6 cellular contexts compared by ENCODE assay signal in genomic region chr19:49150944-49151243, GRCh38. TPM values are rescaled to one million over a fixed set of nuclear protein-coding genes. Genes with fewer than 3 reads are reported as not detected.
A peak's percentile ranks its signal among the peaks of the same experiment; 100 is the strongest.
DNase-seq lines count a peak whose midpoint lies in the region; ATAC-seq and TF ChIP-seq lines count a peak whose summit lies in the region.

No MANE protein-coding gene starts in this region.

- no peaks in the 10 kb centered on the region for H3K36me3 ChIP-seq in PC-3 (ENCODE audit: low read depth, low read length)
- H3K36me3 ChIP-seq in esophagus (ENCODE audit: control insufficient read depth in 2 of 2, insufficient read depth in 2 of 2, low read length in 1 of 2): no peaks in the 10 kb centered on the region

- no peaks in the 10 kb centered on the region for H3F3A ChIP-seq in PC-3 (ENCODE audit: low read length, unreplicated experiment)

- peak overlapping the region; percentile 71 for H3K4me3 ChIP-seq in PC-3 (ENCODE audit: low read length)
- peak overlapping the region; percentile 60 to 61 for H3K4me3 ChIP-seq in esophagus (ENCODE audit: low read depth in 1 of 2, low read length in 2 of 2)

- no peak for TF ChIP-seq CTCF in PC-3 (conservative IDR thresholded peaks at IDR 0.05; ENCODE audit: low read depth, low read length)

- ATAC-seq in PC-3: no peak
- ATAC-seq in stimulated activated effector memory CD8-positive, alpha-beta T cell treated with anti-CD3 and anti-CD28 coated beads, Interleukin-12 subunit alpha, Interleukin-12 subunit beta, amount 100 ng/mL, for 72 hours: no peak

- peaks cover 44% of the 10 kb centered on the region for H3K4me1 Mint-ChIP-seq in stimulated activated effector memory CD8-positive, alpha-beta T cell treated with anti-CD3 and anti-CD28 coated beads, Interleukin-12 subunit alpha, Interleukin-12 subunit beta, amount 100 ng/mL, for 72 hours

- H3K79me2 ChIP-seq in PC-3 (ENCODE audit: low read length): no peaks in the 10 kb centered on the region

- CTCF ChIA-PET in PC-3 (lab: Charles Lee): interaction anchor here (0.6 to 1.1 kb wide), 3 partner anchors 53 to 158 kb away, joined by 3 to 4 read pairs (median 4); partner anchors contain the start of genes GYS1 and RUVBL2

- H3K27ac Mint-ChIP-seq in stimulated activated effector memory CD8-positive, alpha-beta T cell treated with anti-CD3 and anti-CD28 coated beads, Interleukin-12 subunit alpha, Interleukin-12 subunit beta, amount 100 ng/mL, for 72 hours: no peak overlapping the region

- BruUV-seq in PC-3 (replicated peaks; lab: Mats Ljungman, UMichigan): no TSS peak

- no peaks in the 10 kb centered on the region for H3K27me3 ChIP-seq in PC-3 (ENCODE audit: low read length)
- H3K27me3 ChIP-seq in esophagus (ENCODE audit: control insufficient read depth in 1 of 2, insufficient read depth in 2 of 2, low read length in 2 of 2): no peaks in the 10 kb centered on the region

- peak overlapping the region; percentile 91 for H3K4me2 ChIP-seq in PC-3 (ENCODE audit: low read length)

- peak overlapping the region; percentile 70 for H2AFZ ChIP-seq in PC-3 (ENCODE audit: low read length)

- H3K9me2 ChIP-seq in PC-3 (replicated peaks; ENCODE audit: low read length): no peaks in the 10 kb centered on the region

- DNase-seq in PC-3 (no peak), NOMO-1 (lab: John Stamatoyannopoulos, UW; ENCODE audit: unreplicated experiment in 2 of 2) (no peak), occipital lobe (lab: John Stamatoyannopoulos, UW) (no peak), pons (ENCODE audit: low spot score) (no peak)
- no peak for DNase-seq in stimulated activated effector memory CD8-positive, alpha-beta T cell treated with anti-CD3 and anti-CD28 coated beads, Interleukin-12 subunit alpha, Interleukin-12 subunit beta, amount 100 ng/mL, for 72 hours (ENCODE audit: low spot score in 2 of 2)

- peak overlapping the region; percentile 44 for H3K27ac ChIP-seq in PC-3 (ENCODE audit: low read length)
- H3K27ac ChIP-seq in esophagus (ENCODE audit: low read depth in 2 of 2, low read length in 1 of 2): peak overlapping the region in 1 of 2 donors; percentile 45

- no peaks in the 10 kb centered on the region for H3K36me3 Mint-ChIP-seq in stimulated activated effector memory CD8-positive, alpha-beta T cell treated with anti-CD3 and anti-CD28 coated beads, Interleukin-12 subunit alpha, Interleukin-12 subunit beta, amount 100 ng/mL, for 72 hours

- POLR2A ChIA-PET in PC-3 (lab: Charles Lee; ENCODE audit: unreplicated experiment): interaction anchor here (0.7 kb wide), 1 partner anchor 158 kb away, joined by 3 read pairs; no protein-coding TSS in a partner anchor

- intact Hi-C loops in PC-3 (cut with micrococcal nuclease): loop anchor here (1.0 kb wide), 1 partner anchor 48 kb away; no protein-coding TSS in a partner anchor

- peak overlapping the region; percentile 77 for H3K4me3 Mint-ChIP-seq in stimulated activated effector memory CD8-positive, alpha-beta T cell treated with anti-CD3 and anti-CD28 coated beads, Interleukin-12 subunit alpha, Interleukin-12 subunit beta, amount 100 ng/mL, for 72 hours

- H3K9me3 ChIP-seq in PC-3 (ENCODE audit: low read length) (no peaks in the 10 kb centered on the region), esophagus (ENCODE audit: control insufficient read depth in 2 of 2, insufficient read depth in 1 of 2, low read depth in 1 of 2, low read length in 1 of 2) (peaks cover 0 to 3% of the 10 kb centered on the region in 2 donors)

- 7 to 9% methylated on average over 16 of the region's 16 CpGs for WGBS in esophagus, 2 donors

- no peaks in the 10 kb centered on the region for H4K20me1 ChIP-seq in PC-3 (ENCODE audit: low read length)

- H3K4me1 ChIP-seq in PC-3 (ENCODE audit: insufficient read depth, low read length): peaks cover 25% of the 10 kb centered on the region
- H3K4me1 ChIP-seq in esophagus (ENCODE audit: control insufficient read depth in 2 of 2, insufficient read depth in 2 of 2, low read length in 1 of 2): peaks cover 12 to 21% of the 10 kb centered on the region in 2 donors

- H3K9me3 Mint-ChIP-seq in stimulated activated effector memory CD8-positive, alpha-beta T cell treated with anti-CD3 and anti-CD28 coated beads, Interleukin-12 subunit alpha, Interleukin-12 subunit beta, amount 100 ng/mL, for 72 hours: peaks cover 5% of the 10 kb centered on the region

- peak overlapping the region; percentile 75 for H3K9ac ChIP-seq in PC-3 (ENCODE audit: low read length)

RNA-seq across cellular contexts. Expression of gene HRC, which starts 4.3 kb away (rescaled TPM):
- total RNA-seq in PC-3 (2014; rRNA removed) (not detected in 2 replicates), occipital lobe (0.47 TPM)
- polyA plus RNA-seq in esophagus: under 1 TPM; 0.39 to 0.65 TPM

RNA-seq across cellular contexts. Expression of gene TRPM4, which starts 6.7 kb away (rescaled TPM):
- total RNA-seq in PC-3 (2014; rRNA removed): 30.0 and 40.4 TPM in 2 replicates
- polyA plus RNA-seq in esophagus: 10 to 100 TPM; 11.4 to 43.7 TPM
- 4.7 TPM for total RNA-seq in occipital lobe

RNA-seq across cellular contexts. Expression of gene PPFIA3, which starts 31.6 kb away (rescaled TPM):
- total RNA-seq in PC-3 (2014; rRNA removed): 56.3 and 59.0 TPM in 2 replicates
- polyA plus RNA-seq in esophagus: 10 to 100 TPM; 15.2 to 28.6 TPM
- total RNA-seq in occipital lobe: 35.9 TPM

RNA-seq across cellular contexts. Expression of gene C19orf73, which starts 32.0 kb away (rescaled TPM):
- total RNA-seq in PC-3 (2014; rRNA removed): 0.15 TPM in 1 of 2 replicates, not detected in the other
- 1 to 10 TPM; 2.3 to 5.4 TPM for polyA plus RNA-seq in esophagus
- 0.47 TPM for total RNA-seq in occipital lobe

RNA-seq across cellular contexts. Expression of gene LIN7B, which starts 36.7 kb away (rescaled TPM):
- 5.8 and 11.6 TPM in 2 replicates for total RNA-seq in PC-3 (2014; rRNA removed)
- 10 to 100 TPM; 13.7 to 18.5 TPM for polyA plus RNA-seq in esophagus
- total RNA-seq in occipital lobe: 28.7 TPM
